ENCODE assay signal across 10 cellular contexts in the genomic region with DNA sequence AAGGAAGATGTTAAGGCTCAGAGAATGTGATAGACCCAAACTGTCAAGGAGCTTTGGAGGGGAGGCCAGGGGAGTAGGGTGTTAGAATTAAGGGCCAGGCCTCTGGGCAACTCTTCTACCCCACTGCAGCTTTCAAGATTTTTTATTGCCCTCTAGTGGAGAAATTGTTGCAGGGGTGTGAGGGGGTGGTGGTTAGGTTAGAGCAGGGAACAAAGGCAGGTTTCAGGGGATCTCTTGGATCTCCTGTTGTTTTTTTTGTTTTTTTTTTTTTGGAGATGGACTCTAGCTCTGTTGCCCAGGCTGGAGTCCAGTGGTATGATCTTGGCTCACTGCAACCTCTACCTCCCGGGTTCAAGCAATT. TPM values are rescaled to one million over a fixed set of nuclear protein-coding genes. Genes with fewer than 3 reads are reported as not detected.
A peak's percentile ranks its signal among the peaks of the same experiment; 100 is the strongest.
DNase-seq lines count a peak whose midpoint lies in the region; ATAC-seq, FAIRE-seq and TF ChIP-seq lines count a peak whose summit lies in the region.
"Had no signal": no experiment of that assay in that cellular context is flagged by ENCODE, and none has a peak within 500 bp of the region (broad histone marks: within the 10 kb centered on the region; RNA-seq: fewer than 3 reads in every experiment).

No MANE protein-coding gene starts in this region.

- no peak overlapping the region for H3K27ac Mint-ChIP-seq in activated naive CD8-positive, alpha-beta T cell treated with anti-CD3 and anti-CD28 coated beads, Interleukin-2, amount 50 U/mL, for 24 hours

- no peaks in the 10 kb centered on the region for H3K27me3 Mint-ChIP-seq in activated naive CD8-positive, alpha-beta T cell treated with anti-CD3 and anti-CD28 coated beads, Interleukin-2, amount 50 U/mL, for 24 hours

- no peak overlapping the region for H2AK5ac ChIP-seq in neuronal stem cell (ENCODE audit: low read depth, low read length)

- H3K4me2 ChIP-seq in neuronal stem cell (ENCODE audit: insufficient read depth, low read length, poor library complexity, severe bottlenecking) = no peak overlapping the region

- H2BK5ac ChIP-seq in neuronal stem cell (ENCODE audit: low read length) = no peak overlapping the region

- H2BK120ac ChIP-seq in neuronal stem cell (ENCODE audit: low read depth, low read length) = no peak overlapping the region

- no peaks in the 10 kb centered on the region for H3K9me3 Mint-ChIP-seq in activated naive CD8-positive, alpha-beta T cell treated with anti-CD3 and anti-CD28 coated beads, Interleukin-2, amount 50 U/mL, for 24 hours

- H3K27ac ChIP-seq in neuronal stem cell (replicated peaks; ENCODE audit: low read length) = no peak overlapping the region
- H3K27ac ChIP-seq in kidney (ENCODE audit: low read depth in 2 of 2, low read length in 2 of 2) = no peak overlapping the region

- in situ Hi-C loops in KBM-7 (cut with MboI; ENCODE audit: low pct_unique_long_range_greater_than_20kb, low sequenced_read_pairs) = no loop called here

- peaks cover 24% of the 10 kb centered on the region for H3K4me1 Mint-ChIP-seq in activated naive CD8-positive, alpha-beta T cell treated with anti-CD3 and anti-CD28 coated beads, Interleukin-2, amount 50 U/mL, for 24 hours

- H3K23ac ChIP-seq in neuronal stem cell (ENCODE audit: low read depth, low read length, poor library complexity) = no peak overlapping the region

- peaks cover 0 to 33% (median 0%) of the 10 kb centered on the region in 3 experiments for H3K27me3 ChIP-seq in neuronal stem cell (ENCODE audit: control insufficient read depth in 3 of 3, insufficient read depth in 3 of 3, low read depth in 1 of 3, low read length in 3 of 3)

- no peak overlapping the region for H3K4ac ChIP-seq in neuronal stem cell (ENCODE audit: low read length)

- H3K9me3 ChIP-seq in neuronal stem cell (replicated peaks in 1 of 2; ENCODE audit: control insufficient read depth in 2 of 2, insufficient read depth in 1 of 2, low read depth in 1 of 2, low read length in 2 of 2) (no peaks in the 10 kb centered on the region), kidney (ENCODE audit: control insufficient read depth in 1 of 2, low read length in 2 of 2) (no peaks in the 10 kb centered on the region)

- H4K8ac ChIP-seq in neuronal stem cell (ENCODE audit: low read depth, low read length) = no peak overlapping the region

- intact Hi-C loops in kidney (cut with DNase I) = no loop called here

- ATAC-seq in activated naive CD8-positive, alpha-beta T cell treated with anti-CD3 and anti-CD28 coated beads, Interleukin-2, amount 50 U/mL, for 24 hours = peak; percentile 23
- no peak for ATAC-seq in HG02981 (IDR thresholded peaks at IDR 0.05; ENCODE audit: unreplicated experiment)

- H3K14ac ChIP-seq in neuronal stem cell (ENCODE audit: low read length) = no peak overlapping the region

- no peak for FAIRE-seq in kidney (lab: Jason Lieb, UNC)
- FAIRE-seq: urothelium cell line had no signal

- no peak overlapping the region for H3K4me3 Mint-ChIP-seq in activated naive CD8-positive, alpha-beta T cell treated with anti-CD3 and anti-CD28 coated beads, Interleukin-2, amount 50 U/mL, for 24 hours

- H4K91ac ChIP-seq in neuronal stem cell (ENCODE audit: low read depth, low read length, poor library complexity) = no peak overlapping the region

- peak overlapping the region; percentile 15 for H2AFZ ChIP-seq in neuronal stem cell (ENCODE audit: low read length)

- peaks cover 3 to 8% of the 10 kb centered on the region in 2 donors for H3K4me1 ChIP-seq in neuronal stem cell (ENCODE audit: control insufficient read depth in 2 of 2, insufficient read depth in 1 of 2, low read depth in 1 of 2, low read length in 2 of 2)
- H3K4me1 ChIP-seq in kidney (ENCODE audit: control insufficient read depth in 1 of 2, insufficient read depth in 1 of 2, low read depth in 1 of 2, low read length in 2 of 2) = peaks cover 3 to 21% of the 10 kb centered on the region in 2 donors

- H3K36me3 ChIP-seq in neuronal stem cell (replicated peaks in 1 of 2; ENCODE audit: control insufficient read depth in 2 of 2, insufficient read depth in 2 of 2, low read length in 2 of 2) (peaks cover 10 to 21% of the 10 kb centered on the region in 2 donors), kidney (ENCODE audit: control insufficient read depth in 1 of 2, insufficient read depth in 2 of 2, low read length in 2 of 2) (peaks cover 4 to 11% of the 10 kb centered on the region in 2 donors)

- H3K4me3 ChIP-seq in neuronal stem cell (ENCODE audit: low read length in 2 of 2) (no peak overlapping the region), kidney (ENCODE audit: low read length in 2 of 2) (no peak overlapping the region)

- H2BK15ac ChIP-seq in neuronal stem cell (ENCODE audit: low read length) = no peak overlapping the region

- peaks cover 12% of the 10 kb centered on the region for H3K36me3 Mint-ChIP-seq in activated naive CD8-positive, alpha-beta T cell treated with anti-CD3 and anti-CD28 coated beads, Interleukin-2, amount 50 U/mL, for 24 hours (ENCODE audit: low read depth)

- peaks cover 2% of the 10 kb centered on the region for H3K79me1 ChIP-seq in neuronal stem cell (ENCODE audit: low read depth, low read length)

- no peak for TF ChIP-seq CTCF in kidney (IDR thresholded peaks at IDR 0.05; ENCODE audit: borderline replicate concordance, extremely low read depth, insufficient read depth)

- no peak overlapping the region for H3K18ac ChIP-seq in neuronal stem cell (ENCODE audit: low read length)

- DNase-seq in NCI-H82 (lab: John Stamatoyannopoulos, UW) = peak; percentile 47
- DNase-seq in NCI-H82 treated with DMSO at 0.1 percent for 48 hours (lab: John Stamatoyannopoulos, UW; ENCODE audit: unreplicated experiment) = no peak
- DNase-seq in KBM-7 = peak; percentile 72
- no peak for DNase-seq in activated naive CD8-positive, alpha-beta T cell treated with anti-CD3 and anti-CD28 coated beads, Interleukin-2, amount 50 U/mL, for 24 hours
- no peak for DNase-seq in neuronal stem cell (ENCODE audit: low spot score)
- DNase-seq in pons (ENCODE audit: low spot score) = no peak
- DNase-seq in kidney = no peak
- DNase-seq: effector CD4-positive, alpha-beta T cell had no signal

- H3K9ac ChIP-seq in neuronal stem cell (ENCODE audit: low read depth, low read length, poor library complexity) = no peak overlapping the region
- H3K9ac ChIP-seq in kidney (ENCODE audit: low read length in 2 of 2) = no peak overlapping the region

- no CpG with 5 or more reads among the region's 1 CpG for WGBS in neuronal stem cell (ENCODE audit: extremely low coverage in 2 of 2, insufficient read length in 2 of 2, insufficient replicate concordance in 1 of 2), 2 donors

- no peak overlapping the region for H2BK12ac ChIP-seq in neuronal stem cell (ENCODE audit: low read length)

RNA-seq across cellular contexts. Expression of a gene that starts 1.4 kb away (rescaled TPM):
- polyA plus RNA-seq in neuronal stem cell (2013, experiment 1 of 2) = 103 TPM
- polyA plus RNA-seq in neuronal stem cell (2013, experiment 2 of 2) = 99.6 TPM
- 81.2 TPM for total RNA-seq in kidney
- 136 TPM for polyA plus RNA-seq in kidney (ENCODE audit: insufficient read depth, low read depth, low replicate concordance)

RNA-seq across cellular contexts. Expression of a gene that starts 29.6 kb away (rescaled TPM):
- polyA plus RNA-seq in neuronal stem cell (2013, experiment 1 of 2) = not detected
- polyA plus RNA-seq in neuronal stem cell (2013, experiment 2 of 2) = 0.21 TPM
- total RNA-seq in kidney = 1.2 TPM
- 0.73 TPM for polyA plus RNA-seq in kidney (ENCODE audit: insufficient read depth, low read depth, low replicate concordance)

Comparison
In these comparisons a context has a peak if more than half of its experiments do, and no peak if none do; other contexts are left out.
1. DNase-seq: peak in NCI-H82 (single experiment) and KBM-7 (single experiment); none in NCI-H82 treated with DMSO at 0.1 percent for 48 hours (single experiment), activated naive CD8-positive, alpha-beta T cell treated with anti-CD3 and anti-CD28 coated beads, Interleukin-2, amount 50 U/mL, for 24 hours (single experiment), neuronal stem cell (single experiment), pons (single experiment) and kidney (single experiment).